ENCODE assay signal across 11 cellular contexts in the genomic region with DNA sequence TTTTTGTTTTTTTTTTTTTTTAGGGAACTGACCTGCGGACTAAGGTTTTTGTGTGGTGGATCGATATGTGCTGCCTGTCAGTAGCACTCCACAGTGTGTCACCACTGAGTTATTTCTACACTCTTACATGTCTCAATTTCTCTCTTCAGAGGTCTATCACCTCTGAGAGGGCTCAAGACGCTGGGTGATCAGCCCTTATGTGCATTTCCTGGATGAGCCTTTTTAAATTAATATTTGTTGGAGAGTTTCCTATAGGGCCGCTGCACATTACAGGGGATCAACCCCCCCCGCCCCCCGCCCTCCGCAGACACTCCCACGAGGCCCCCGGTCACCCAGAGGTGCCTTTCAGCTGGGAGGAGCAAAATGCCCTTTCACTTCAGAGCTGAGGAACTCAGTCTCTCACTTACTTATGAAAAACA. TPM values are rescaled to one million over a fixed set of nuclear protein-coding genes. Genes with fewer than 3 reads are reported as not detected.
DNase-seq lines count a peak whose midpoint lies in the region; ATAC-seq and TF ChIP-seq lines count a peak whose summit lies in the region.
"Had no signal": no experiment of that assay in that cellular context is flagged by ENCODE, and none has a peak within 500 bp of the region (broad histone marks: within the 10 kb centered on the region; RNA-seq: fewer than 3 reads in every experiment).

No MANE protein-coding gene starts in this region.

- H2AFZ ChIP-seq in PC-9, result no peak overlapping the region

- no peaks in the 10 kb centered on the region for H3K79me2 ChIP-seq in PC-9 (ENCODE audit: low read depth)

- ATAC-seq in HG03097 (IDR thresholded peaks at IDR 0.05; ENCODE audit: low FRiP score, unreplicated experiment), result no peak

- WGBS in liver, result 15% methylated on average over 9 of the region's 9 CpGs

- peak; percentile 54 for DNase-seq in GM12865 (ENCODE audit: low read depth)
- peak; percentile 7 for DNase-seq in HEK293T (ENCODE audit: extremely low spot score)
- peak; percentile 66 for DNase-seq in SKM-1 (lab: John Stamatoyannopoulos, UW; ENCODE audit: unreplicated experiment)
- no peak for DNase-seq in PC-9
- no peak for DNase-seq in NCI-H82 treated with DMSO at 0.1 percent for 48 hours (lab: John Stamatoyannopoulos, UW; ENCODE audit: unreplicated experiment)
- DNase-seq in NCI-H128 (lab: John Stamatoyannopoulos, UW; ENCODE audit: unreplicated experiment), result no peak
- DNase-seq: activated CD4-positive, alpha-beta T cell treated with anti-CD3 and anti-CD28 coated beads for 4 hours; DMS153; stimulated activated CD4-positive, alpha-beta T cell treated with anti-CD3 and anti-CD28 coated beads, Interleukin-4, amount 100 ng/mL, for 4 hours had no signal

- peaks cover 4 to 31% (median 16%) of the 10 kb centered on the region in 4 donors for H3K4me1 ChIP-seq in liver (ENCODE audit: control insufficient read depth in 4 of 4, insufficient read depth in 4 of 4, low read length in 3 of 4)
- H3K4me1 ChIP-seq in PC-9 (replicated peaks; ENCODE audit: insufficient read depth), result peaks cover 4% of the 10 kb centered on the region; the same call in 1 of the 2 replicates

- H4K20me1 ChIP-seq in PC-9 (ENCODE audit: insufficient read depth), result no peaks in the 10 kb centered on the region

- peak; percentile 29 to 68 for TF ChIP-seq RAD21 in liver (IDR thresholded peaks at IDR 0.05)

- TF ChIP-seq CTCF in GM12865 (IDR thresholded peaks at IDR 0.05; ENCODE audit: insufficient read depth, low read depth, low read length, missing control alignments), result peak; percentile 25
- peak; percentile 37 for TF ChIP-seq CTCF in liver (IDR thresholded peaks at IDR 0.05; ENCODE audit: low read depth, low read length, missing input control)
- no peak for TF ChIP-seq CTCF in PC-9 (conservative IDR thresholded peaks at IDR 0.05)

- CTCF ChIA-PET in HEK293T (lab: Yijun Ruan, JAX) (interaction anchor here (0.8 kb wide), 1 partner anchor 289 kb away, joined by 3 read pairs; no protein-coding TSS in a partner anchor), PC-9 (lab: Charles Lee) (no interaction called here)

- no peak overlapping the region for H3K4me3 ChIP-seq in GM12865 (ENCODE audit: low read depth, low read length)
- H3K4me3 ChIP-seq in liver (ENCODE audit: low read depth in 1 of 3, low read length in 3 of 3), result peak overlapping the region in 1 of 3 donors; percentile 54
- no peak overlapping the region for H3K4me3 ChIP-seq in PC-9

- H3K27me3 ChIP-seq in liver (ENCODE audit: control insufficient read depth in 4 of 4, insufficient read depth in 4 of 4, low read length in 3 of 4) (no peaks in the 10 kb centered on the region), PC-9 (ENCODE audit: insufficient read depth, low read depth) (no peaks in the 10 kb centered on the region)

- POLR2A ChIA-PET in HEK293T (lab: Yijun Ruan, JAX) (no interaction called here), PC-9 (lab: Charles Lee; ENCODE audit: unreplicated experiment) (no interaction called here)

- H3K9me3 ChIP-seq in liver (ENCODE audit: control insufficient read depth in 4 of 4, low read length in 3 of 4) (no peaks in the 10 kb centered on the region), PC-9 (ENCODE audit: insufficient read depth, low read depth) (no peaks in the 10 kb centered on the region)

- intact Hi-C loops in PC-9 (cut with micrococcal nuclease; ENCODE audit: unreplicated experiment), result no loop called here

- H3K9ac ChIP-seq in liver (ENCODE audit: low read depth in 1 of 2, low read length in 2 of 2), result no peak overlapping the region

- no peaks in the 10 kb centered on the region for H3K36me3 ChIP-seq in liver (ENCODE audit: control insufficient read depth in 4 of 4, insufficient read depth in 3 of 4, low read depth in 1 of 4, low read length in 3 of 4)
- H3K36me3 ChIP-seq in PC-9 (ENCODE audit: low read depth), result no peaks in the 10 kb centered on the region

- H3K27ac ChIP-seq in liver (ENCODE audit: low read depth in 1 of 2, low read length in 2 of 2) (peak overlapping the region in 1 of 2 donors; percentile 5), PC-9 (no peak overlapping the region)

- H3K4me2 ChIP-seq in PC-9, result no peak overlapping the region

- H3K9me2 ChIP-seq in PC-9 (ENCODE audit: insufficient read depth), result no peaks in the 10 kb centered on the region

- H3F3A ChIP-seq in PC-9 (ENCODE audit: insufficient read depth, low read depth), result no peaks in the 10 kb centered on the region

- no TSS peak for BruUV-seq in PC-9 (replicated peaks; lab: Mats Ljungman, UMichigan)

TF ChIP-seq in HEK293T, 16 proteins besides CTCF, POLR2A, EP300 and RAD21:
- TF ChIP-seq LEF1 (IDR thresholded peaks at IDR 0.05; ENCODE audit: borderline replicate concordance) (no peak), ZNF384 (IDR thresholded peaks at IDR 0.05) (peak; percentile 49), HDGF (IDR thresholded peaks at IDR 0.05; ENCODE audit: borderline replicate concordance) (no peak), FOXA1 (IDR thresholded peaks at IDR 0.05) (no peak), PKNOX1 (IDR thresholded peaks at IDR 0.05) (peak; percentile 76)
TF ChIP-seq in HEK293T: peak in this region for 2.

TF ChIP-seq in liver, 16 proteins besides CTCF, POLR2A, EP300 and RAD21:
- TF ChIP-seq, protein P1, sequence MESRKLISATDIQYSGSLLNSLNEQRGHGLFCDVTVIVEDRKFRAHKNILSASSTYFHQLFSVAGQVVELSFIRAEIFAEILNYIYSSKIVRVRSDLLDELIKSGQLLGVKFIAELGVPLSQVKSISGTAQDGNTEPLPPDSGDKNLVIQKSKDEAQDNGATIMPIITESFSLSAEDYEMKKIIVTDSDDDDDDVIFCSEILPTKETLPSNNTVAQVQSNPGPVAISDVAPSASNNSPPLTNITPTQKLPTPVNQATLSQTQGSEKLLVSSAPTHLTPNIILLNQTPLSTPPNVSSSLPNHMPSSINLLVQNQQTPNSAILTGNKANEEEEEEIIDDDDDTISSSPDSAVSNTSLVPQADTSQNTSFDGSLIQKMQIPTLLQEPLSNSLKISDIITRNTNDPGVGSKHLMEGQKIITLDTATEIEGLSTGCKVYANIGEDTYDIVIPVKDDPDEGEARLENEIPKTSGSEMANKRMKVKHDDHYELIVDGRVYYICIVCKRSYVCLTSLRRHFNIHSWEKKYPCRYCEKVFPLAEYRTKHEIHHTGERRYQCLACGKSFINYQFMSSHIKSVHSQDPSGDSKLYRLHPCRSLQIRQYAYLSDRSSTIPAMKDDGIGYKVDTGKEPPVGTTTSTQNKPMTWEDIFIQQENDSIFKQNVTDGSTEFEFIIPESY (IDR thresholded peaks at IDR 0.05), result no peak
- TF ChIP-seq HNF4A (conservative IDR thresholded peaks at IDR 0.05), result peak; percentile 31 to 50
- TF ChIP-seq FOXA1 (IDR thresholded peaks at IDR 0.05), result no peak
- TF ChIP-seq NR2F2 (IDR thresholded peaks at IDR 0.05), result no peak
- no peak for TF ChIP-seq ATF3 (IDR thresholded peaks at IDR 0.05)
- TF ChIP-seq JUND (IDR thresholded peaks at IDR 0.05), result peak in 1 of 2 donors; percentile 39
- no peak for TF ChIP-seq MAX (IDR thresholded peaks at IDR 0.05)
- TF ChIP-seq SP1 (IDR thresholded peaks at IDR 0.05), result no peak
- TF ChIP-seq RXRA (IDR thresholded peaks at IDR 0.05), result peak; percentile 43 to 67
- no peak for TF ChIP-seq YY1 (IDR thresholded peaks at IDR 0.05)
- no peak for TF ChIP-seq HNF4G (IDR thresholded peaks at IDR 0.05)
- TF ChIP-seq TAF1 (conservative IDR thresholded peaks at IDR 0.05), result no peak
- no peak for TF ChIP-seq EGR1 (IDR thresholded peaks at IDR 0.05; ENCODE audit: low read depth in 2 of 2)

RNA-seq across cellular contexts. Expression of gene AP4E1, which starts 34.5 kb away (rescaled TPM):
- total RNA-seq in liver, result 10 to 100 TPM in 1 of 2 donors, 1 to 10 TPM in 1; 7.3 to 10.2 TPM
- 1 to 10 TPM; 1.3 to 1.8 TPM for polyA plus RNA-seq in liver
- 5.7 and 10.0 TPM in 2 replicates for total RNA-seq in PC-9 (2021)

Comparison
In these comparisons a context has a peak if more than half of its experiments do, and no peak if none do; other contexts are left out.
1. DNase-seq: peak in GM12865 (single experiment), HEK293T (single experiment) and SKM-1 (single experiment); none in PC-9 (0 of 2), NCI-H82 treated with DMSO at 0.1 percent for 48 hours (single experiment) and NCI-H128 (single experiment).